ENCODE assay signal across 8 cellular contexts in the genomic region with DNA sequence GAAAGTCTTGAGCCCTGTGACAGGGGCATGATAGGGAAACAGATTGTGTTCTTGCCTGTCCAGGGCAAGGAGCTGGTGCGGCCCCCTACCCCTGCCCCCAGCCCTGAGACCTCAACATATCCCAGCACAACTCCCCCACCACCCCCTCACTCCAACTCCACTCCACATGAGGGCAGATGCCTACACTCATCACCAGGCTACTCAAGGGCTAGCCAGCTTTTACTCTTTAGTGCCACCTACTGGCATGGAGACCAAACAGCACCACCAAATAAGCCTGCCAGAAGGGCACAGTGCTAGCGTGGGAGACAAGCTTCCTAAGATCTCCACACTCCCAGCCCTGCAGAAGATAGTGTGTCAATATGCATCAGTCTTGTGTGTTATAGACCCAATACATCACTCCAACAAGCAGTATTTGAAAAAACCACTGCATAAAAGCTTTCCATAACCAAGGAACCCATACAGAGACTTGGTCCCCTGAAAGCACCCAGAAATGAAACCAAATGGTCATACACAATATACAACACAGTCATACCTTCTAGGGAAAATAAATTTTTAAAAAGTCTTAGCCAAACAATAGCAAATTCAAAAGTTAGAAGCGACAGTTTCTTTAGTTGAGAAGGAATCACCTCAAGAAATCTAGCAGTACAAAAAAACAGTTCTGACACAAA.
DNase-seq lines count a peak whose midpoint lies in the region; ATAC-seq and TF ChIP-seq lines count a peak whose summit lies in the region.

No MANE protein-coding gene starts in this region.

- H3K4me2 ChIP-seq in fibroblast of lung (ENCODE audit: extremely low read depth, insufficient read depth, low read length) = no peak overlapping the region

- 75% methylated on average over 3 of the region's 3 CpGs for WGBS in prostate gland

- H3K27ac ChIP-seq in fibroblast of lung (ENCODE audit: insufficient read depth, low read length) (no peak overlapping the region), prostate gland (no peak overlapping the region)

- H3K4me3 ChIP-seq in fibroblast of lung (replicated peaks in 1 of 4; ENCODE audit: control extremely low read depth in 1 of 4, insufficient read depth in 1 of 4, low read depth in 3 of 4, low read length in 4 of 4) (no peak overlapping the region), prostate gland (no peak overlapping the region)

- H3K4me1 ChIP-seq in fibroblast of lung (ENCODE audit: control insufficient read depth, extremely low read depth, insufficient read depth, low read length) = no peaks in the 10 kb centered on the region
- H3K4me1 ChIP-seq in prostate gland (replicated peaks) = no peaks in the 10 kb centered on the region

- no peaks in the 10 kb centered on the region for H3K9me3 ChIP-seq in fibroblast of lung (ENCODE audit: control insufficient read depth, insufficient read depth, low read depth, low read length)
- no peaks in the 10 kb centered on the region for H3K9me3 ChIP-seq in prostate gland

- H3K27me3 ChIP-seq in fibroblast of lung (ENCODE audit: control insufficient read depth, insufficient read depth, low read length) (no peaks in the 10 kb centered on the region), prostate gland (replicated peaks; ENCODE audit: insufficient read depth) (no peaks in the 10 kb centered on the region)

- H3K36me3 ChIP-seq in fibroblast of lung (ENCODE audit: control insufficient read depth, insufficient read depth, low read length) = no peaks in the 10 kb centered on the region
- no peaks in the 10 kb centered on the region for H3K36me3 ChIP-seq in prostate gland

- peak; percentile 80 for ATAC-seq in HG02678 (IDR thresholded peaks at IDR 0.05; ENCODE audit: unreplicated experiment)

- no peaks in the 10 kb centered on the region for H4K20me1 ChIP-seq in fibroblast of lung (ENCODE audit: control insufficient read depth, extremely low read depth, insufficient read depth, low read length)

- TF ChIP-seq POLR2A in prostate gland (IDR thresholded peaks at IDR 0.05) = no peak

- intact Hi-C loops in prostate gland (cut with DNase I) = no loop called here

- H3K9ac ChIP-seq in fibroblast of lung (ENCODE audit: insufficient read depth, low read length) = no peak overlapping the region

- peak; percentile 42 for DNase-seq in SIG-M5 treated with dmso at 0.1 percent for 504 hours (lab: John Stamatoyannopoulos, UW; ENCODE audit: unreplicated experiment)
- DNase-seq in SIG-M5 (lab: John Stamatoyannopoulos, UW) = no peak
- DNase-seq in NCI-H2171 (lab: John Stamatoyannopoulos, UW) = peak; percentile 4
- peak; percentile 18 to 19 for DNase-seq in activated CD8-positive, alpha-beta memory T cell treated with anti-CD3 and anti-CD28 coated beads for 4 hours (ENCODE audit: low read depth in 2 of 2)
- DNase-seq in fibroblast of lung (ENCODE audit: low read depth in 2 of 2) = peak; percentile 0 to 6
- DNase-seq in prostate gland (ENCODE audit: low spot score) = no peak
- DNase-seq in NCI-H1930 (lab: John Stamatoyannopoulos, UW) = no peak

- no peak overlapping the region for H2AFZ ChIP-seq in fibroblast of lung (ENCODE audit: low read length)

- TF ChIP-seq CTCF in fibroblast of lung (conservative IDR thresholded peaks at IDR 0.05 in 1 of 2, IDR thresholded peaks at IDR 0.05 in 1 of 2; ENCODE audit: low read depth in 1 of 2, low read length in 2 of 2) (peak; percentile 54 to 69), prostate gland (IDR thresholded peaks at IDR 0.05) (peak in 3 of 4 experiments; percentile 46 to 55 (median 51))

- H3K79me2 ChIP-seq in fibroblast of lung (ENCODE audit: control insufficient read depth, insufficient read depth, low read length) = no peaks in the 10 kb centered on the region

Comparison
In these comparisons a context has a peak if more than half of its experiments do, and no peak if none do; other contexts are left out.
1. DNase-seq: peak in SIG-M5 treated with dmso at 0.1 percent for 504 hours (single experiment), NCI-H2171 (single experiment), activated CD8-positive, alpha-beta memory T cell treated with anti-CD3 and anti-CD28 coated beads for 4 hours (2 of 2) and fibroblast of lung (2 of 2); none in SIG-M5 (single experiment), prostate gland (single experiment) and NCI-H1930 (0 of 2).